ENCODE assay signal across 11 cellular contexts in genomic region chr5:179534431-179534830, GRCh38. TPM values are rescaled to one million over a fixed set of nuclear protein-coding genes. Genes with fewer than 3 reads are reported as not detected.
DNase-seq lines count a peak whose midpoint lies in the region; ATAC-seq, FAIRE-seq and TF ChIP-seq lines count a peak whose summit lies in the region.
"Had no signal": no experiment of that assay in that cellular context is flagged by ENCODE, and none has a peak within 500 bp of the region (broad histone marks: within the 10 kb centered on the region; RNA-seq: fewer than 3 reads in every experiment).

No MANE protein-coding gene starts in this region.

- H3K9ac ChIP-seq in K562 (ENCODE audit: insufficient read depth in 1 of 2, low read depth in 2 of 2, low read length in 2 of 2) (no peak overlapping the region), PC-3 (ENCODE audit: low read length) (no peak overlapping the region)

- no peak for TF ChIP-seq POLR2A in K562 (conservative IDR thresholded peaks at IDR 0.05)

- H3F3A ChIP-seq in PC-3 (ENCODE audit: low read length, unreplicated experiment): no peaks in the 10 kb centered on the region

- peaks cover 0 to 10% of the 10 kb centered on the region in 2 experiments; a peak in 2 of 5 replicates for H3K4me1 ChIP-seq in K562 (replicated peaks in 1 of 2; ENCODE audit: control insufficient read depth in 2 of 2, insufficient read depth in 2 of 2, low read length in 2 of 2)
- H3K4me1 ChIP-seq in PC-3 (ENCODE audit: insufficient read depth, low read length): peaks cover 10% of the 10 kb centered on the region

- no peaks in the 10 kb centered on the region for H4K20me1 ChIP-seq in K562 (replicated peaks; ENCODE audit: control insufficient read depth, insufficient read depth, low read length)
- H4K20me1 ChIP-seq in PC-3 (ENCODE audit: low read length): no peaks in the 10 kb centered on the region

- in situ Hi-C loops in K562 (cut with MboI): no loop called here

- no peaks in the 10 kb centered on the region for H3K9me2 ChIP-seq in PC-3 (replicated peaks; ENCODE audit: low read length)

- 13% methylated on average over 12 of the region's 12 CpGs for WGBS in K562 (ENCODE audit: insufficient coverage, low coverage, missing lambda C conversion rate)

- POLR2A ChIA-PET in K562 (lab: Yijun Ruan, JAX) (interaction anchor here (0.6 kb wide), 1 partner anchor 134 kb away, joined by 3 read pairs; no protein-coding TSS in a partner anchor), PC-3 (lab: Charles Lee; ENCODE audit: unreplicated experiment) (no interaction called here)

- no peak for TF ChIP-seq EP300 in K562 (IDR thresholded peaks at IDR 0.05; ENCODE audit: low read length)

- H3K27ac ChIP-seq in K562 (ENCODE audit: extremely low read depth, low read depth, low read length): no peak overlapping the region
- H3K27ac ChIP-seq in PC-3 (ENCODE audit: low read length): no peak overlapping the region

- FAIRE-seq in K562 (lab: Jason Lieb, UNC): no peak
- FAIRE-seq: bronchial epithelial cell, RCC 7860 had no signal

- intact Hi-C loops in K562 (cut with micrococcal nuclease): no loop called here
- intact Hi-C loops in PC-3 (cut with micrococcal nuclease): no loop called here

- TF ChIP-seq RAD21 in K562 (CRISPR knock-in tag; conservative IDR thresholded peaks at IDR 0.05 in 1 of 2, IDR thresholded peaks at IDR 0.05 in 1 of 2): no peak

- no peaks in the 10 kb centered on the region for H3K9me1 ChIP-seq in K562 (ENCODE audit: control insufficient read depth, insufficient read depth, low read length)

- CTCF ChIA-PET in K562 (lab: Yijun Ruan, JAX; ENCODE audit: low intra/inter-chr PET ratio) (no interaction called here), PC-3 (lab: Charles Lee) (no interaction called here)

- H3K4me3 ChIP-seq in GM08714 (ENCODE audit: low read length) (peak overlapping the region; percentile 29; the same call in 1 of the 2 replicates), K562 (no peak overlapping the region), PC-3 (ENCODE audit: low read length) (no peak overlapping the region)

- peak overlapping the region; percentile 29; the same call in 1 of the 2 replicates for H3K4me2 ChIP-seq in K562 (ENCODE audit: insufficient read depth, low read length)
- no peak overlapping the region for H3K4me2 ChIP-seq in PC-3 (ENCODE audit: low read length)

- H3K27me3 ChIP-seq in K562 (ENCODE audit: control insufficient read depth in 2 of 2, insufficient read depth in 2 of 2, low read length in 2 of 2) (peaks cover 12 to 21% of the 10 kb centered on the region in 2 experiments; a peak in 4 of 5 replicates), PC-3 (ENCODE audit: low read length) (no peaks in the 10 kb centered on the region)

- TF ChIP-seq CTCF in K562 (IDR thresholded peaks at IDR 0.05 in 2 of 3, conservative IDR thresholded peaks at IDR 0.05 in 1 of 3; ENCODE audit: insufficient read depth in 2 of 3, low read depth in 1 of 3, low read length in 3 of 3) (no peak), PC-3 (conservative IDR thresholded peaks at IDR 0.05; ENCODE audit: low read depth, low read length) (no peak)

- H3K9me3 ChIP-seq in K562 (replicated peaks; ENCODE audit: control insufficient read depth, insufficient read depth, low read depth, low read length) (no peaks in the 10 kb centered on the region), PC-3 (ENCODE audit: low read length) (no peaks in the 10 kb centered on the region)

- BruUV-seq in K562 (replicated peaks; lab: Mats Ljungman, UMichigan) (no TSS peak), PC-3 (replicated peaks; lab: Mats Ljungman, UMichigan) (no TSS peak)

- ATAC-seq in GM19035 (IDR thresholded peaks at IDR 0.05; ENCODE audit: unreplicated experiment): peak; percentile 51
- ATAC-seq in HG03135 (IDR thresholded peaks at IDR 0.05; ENCODE audit: unreplicated experiment): peak; percentile 53
- ATAC-seq in K562: peak; percentile 26; the same call in 1 of the 3 replicates
- no peak for ATAC-seq in PC-3

- H2AFZ ChIP-seq in K562 (ENCODE audit: low read depth, low read length): peak overlapping the region; percentile 57; the same call in 1 of the 2 replicates
- H2AFZ ChIP-seq in PC-3 (ENCODE audit: low read length): no peak overlapping the region

- H3K79me2 ChIP-seq in K562 (ENCODE audit: control insufficient read depth, insufficient read depth, low read length): no peaks in the 10 kb centered on the region
- H3K79me2 ChIP-seq in PC-3 (ENCODE audit: low read length): no peaks in the 10 kb centered on the region

- H3K36me3 ChIP-seq in K562 (ENCODE audit: control insufficient read depth, insufficient read depth, low read length) (no peaks in the 10 kb centered on the region), PC-3 (ENCODE audit: low read depth, low read length) (no peaks in the 10 kb centered on the region)

- no peak for DNase-seq in K562 (ENCODE audit: extremely low read depth in 1 of 4, low spot score in 3 of 4)
- DNase-seq in PC-3: no peak
- no peak for DNase-seq in stimulated activated CD4-positive, alpha-beta T cell treated with anti-CD3 and anti-CD28 coated beads, Interleukin-2, amount 100 ng/mL, for 48 hours
- no peak for DNase-seq in occipital lobe (lab: John Stamatoyannopoulos, UW)
- no peak for DNase-seq in C1 segment of cervical spinal cord (lab: John Stamatoyannopoulos, UW)
- DNase-seq: NCI-H187 treated with DMSO at 0.1 percent for 48 hours had no signal

TF ChIP-seq in K562, 482 proteins besides CTCF, POLR2A, EP300 and RAD21 (continues in another document):
- TF ChIP-seq NFE2 (IDR thresholded peaks at IDR 0.05; ENCODE audit: low read depth) (no peak), MAZ (CRISPR knock-in tag; conservative IDR thresholded peaks at IDR 0.05 in 1 of 2, IDR thresholded peaks at IDR 0.05 in 1 of 2) (no peak), ZNF24 (IDR thresholded peaks at IDR 0.05) (no peak), FOXA3 (CRISPR knock-in tag; conservative IDR thresholded peaks at IDR 0.05 in 1 of 2, IDR thresholded peaks at IDR 0.05 in 1 of 2) (peak in 1 of 2 experiments; percentile 78; a peak in 1 of 4 replicates), CBFA2T3 (IDR thresholded peaks at IDR 0.05) (0 out of 2 replicates have a peak, but pooled peaks have one; percentile 14), CAMTA2 (CRISPR knock-in tag; conservative IDR thresholded peaks at IDR 0.05) (no peak), FOXK2 (conservative IDR thresholded peaks at IDR 0.05 in 1 of 2, IDR thresholded peaks at IDR 0.05 in 1 of 2; ENCODE audit: low read depth in 2 of 2) (peak; percentile 72 to 79), ZNF311 (CRISPR knock-in tag; IDR thresholded peaks at IDR 0.05) (no peak), TARDBP (IDR thresholded peaks at IDR 0.05) (no peak), ZHX1 (conservative IDR thresholded peaks at IDR 0.05; ENCODE audit: low read length) (no peak), NCOR1 (IDR thresholded peaks at IDR 0.05) (no peak), TSC22D4 (tag; IDR thresholded peaks at IDR 0.05) (no peak), E2F5 (CRISPR knock-in tag; IDR thresholded peaks at IDR 0.05) (no peak)

RNA-seq across cellular contexts. Expression of gene RUFY1, which starts 15.9 kb away (rescaled TPM):
- total RNA-seq in K562 (2011; cell fraction: chromatin; rRNA removed; ENCODE audit: low replicate concordance): 72.1 and 77.5 TPM in 2 replicates
- 38.4 and 41.8 TPM in 2 replicates for total RNA-seq in K562 (2011; cell fraction: nucleolus; rRNA removed)
- 45.2 and 49.2 TPM in 2 replicates for total RNA-seq in K562 (2011; cell fraction: nucleoplasm; rRNA removed)
- total RNA-seq in K562 (2014; rRNA removed) (39.9 and 41.7 TPM in 2 replicates), K562 (2014; rRNA removed; fragmentation: Illumina TruSeq; extraction: Trizol) (21.8 and 26.2 TPM in 2 replicates), K562 (2015; rRNA removed; fragmentation: Illumina TruSeq; extraction: Trizol) (31.9 and 33.8 TPM in 2 replicates), K562 (2021) (29.1 and 29.6 TPM in 2 replicates), PC-3 (2014; rRNA removed) (27.1 and 31.5 TPM in 2 replicates), occipital lobe (24.0 TPM)
- polyA plus RNA-seq in K562 (2011; rRNA removed) (26.0 and 29.9 TPM in 2 replicates), K562 (2014; fragmentation: Illumina TruSeq; extraction: Trizol) (21.0 and 22.8 TPM in 2 replicates), K562 (2014; fragmentation: Nextera tagmentation; extraction: Ambion mirVana) (1 to 10 TPM; 5.0 to 7.9 TPM), K562 (2014; rRNA removed) (24.0 and 30.0 TPM in 2 replicates)
- polyA plus RNA-seq in K562 (2011; cell fraction: cytosol; rRNA removed): 18.4 and 19.7 TPM in 2 replicates
- 27.5 and 31.1 TPM in 2 replicates for polyA plus RNA-seq in K562 (2011; cell fraction: nucleus; rRNA removed)
- 21.3 and 24.0 TPM in 2 replicates for polyA plus RNA-seq in K562 (2012)
- 28.9 and 34.2 TPM in 2 replicates for polyA minus RNA-seq in K562 (2011; rRNA and poly(A)+ RNA removed)
- polyA minus RNA-seq in K562 (2011; cell fraction: cytosol; rRNA and poly(A)+ RNA removed): 17.6 and 20.2 TPM in 2 replicates
- 14.9 and 19.5 TPM in 2 replicates for polyA minus RNA-seq in K562 (2011; cell fraction: nucleus; rRNA and poly(A)+ RNA removed)
